19 cellular contexts compared by ENCODE assay signal in the genomic region with DNA sequence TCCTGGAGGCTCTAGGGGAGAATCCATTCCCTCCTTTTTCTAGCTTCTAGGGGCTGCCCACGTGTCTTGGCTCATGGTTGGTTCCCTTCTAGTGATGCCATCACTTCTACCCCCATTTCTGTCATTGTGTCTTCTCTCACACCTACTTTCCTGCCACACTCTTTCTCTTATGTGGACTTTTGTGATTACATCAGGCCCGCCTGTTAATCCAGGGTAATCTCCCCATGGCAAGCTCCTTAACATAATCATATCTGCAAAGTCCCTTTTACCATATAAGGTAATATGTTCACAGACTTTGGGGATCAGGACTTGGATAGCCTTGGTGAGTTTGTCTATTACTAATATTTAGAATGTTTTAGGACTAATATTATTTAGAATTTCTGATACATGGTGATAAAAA.
"Had no signal": no experiment of that assay in that cellular context is flagged by ENCODE, and none has a peak within 500 bp of the region (broad histone marks: within the 10 kb centered on the region; RNA-seq: fewer than 3 reads in every experiment).

No MANE protein-coding gene starts in this region.

- H3K36me3 Mint-ChIP-seq: mesothelial cell of epicardium had no signal

- H3K27ac ChIP-seq: coronary artery, dorsolateral prefrontal cortex, esophagus muscularis mucosa, foreskin keratinocyte, gastroesophageal sphincter, heart left ventricle, left lung, lower lobe of right lung had no signal

- H3K27me3 ChIP-seq: dorsolateral prefrontal cortex, esophagus muscularis mucosa, gastroesophageal sphincter, heart left ventricle, left lung had no signal

- ATAC-seq: foreskin keratinocyte; gastroesophageal sphincter; heart left ventricle; left cardiac atrium; left lung; left ventricle myocardium superior; lower lobe of right lung; mucosa of descending colon; naive thymus-derived CD8-positive, alpha-beta T cell had no signal

- H3K4me3 ChIP-seq: coronary artery, dorsolateral prefrontal cortex, esophagus muscularis mucosa, gastroesophageal sphincter, heart left ventricle, left lung, lower lobe of right lung, mucosa of descending colon had no signal

- H3K4me1 ChIP-seq: esophagus muscularis mucosa, foreskin keratinocyte, gastroesophageal sphincter, heart left ventricle, left lung, lower lobe of right lung had no signal

- H3K9me3 ChIP-seq: gastroesophageal sphincter, left lung, mucosa of descending colon had no signal

- H3K4me1 Mint-ChIP-seq: mesothelial cell of epicardium; naive B cell; naive thymus-derived CD8-positive, alpha-beta T cell had no signal

- DNase-seq: dermis blood vessel endothelial cell; dorsolateral prefrontal cortex; effector CD4-positive, alpha-beta T cell; effector memory CD4-positive, alpha-beta T cell; foreskin keratinocyte; heart left ventricle; hippocampal formation; left cardiac atrium; left lung; left ventricle myocardium superior; lower lobe of right lung; mesenchymal stem cell; mucosa of descending colon; naive B cell; naive thymus-derived CD8-positive, alpha-beta T cell had no signal

- H3K4me3 Mint-ChIP-seq: mesothelial cell of epicardium; naive B cell; naive thymus-derived CD8-positive, alpha-beta T cell had no signal

- H3K36me3 ChIP-seq: esophagus muscularis mucosa, gastroesophageal sphincter, heart left ventricle, left lung, lower lobe of right lung had no signal

- H3K27ac Mint-ChIP-seq: mesothelial cell of epicardium; naive B cell; naive thymus-derived CD8-positive, alpha-beta T cell had no signal
